In the genomic region with DNA sequence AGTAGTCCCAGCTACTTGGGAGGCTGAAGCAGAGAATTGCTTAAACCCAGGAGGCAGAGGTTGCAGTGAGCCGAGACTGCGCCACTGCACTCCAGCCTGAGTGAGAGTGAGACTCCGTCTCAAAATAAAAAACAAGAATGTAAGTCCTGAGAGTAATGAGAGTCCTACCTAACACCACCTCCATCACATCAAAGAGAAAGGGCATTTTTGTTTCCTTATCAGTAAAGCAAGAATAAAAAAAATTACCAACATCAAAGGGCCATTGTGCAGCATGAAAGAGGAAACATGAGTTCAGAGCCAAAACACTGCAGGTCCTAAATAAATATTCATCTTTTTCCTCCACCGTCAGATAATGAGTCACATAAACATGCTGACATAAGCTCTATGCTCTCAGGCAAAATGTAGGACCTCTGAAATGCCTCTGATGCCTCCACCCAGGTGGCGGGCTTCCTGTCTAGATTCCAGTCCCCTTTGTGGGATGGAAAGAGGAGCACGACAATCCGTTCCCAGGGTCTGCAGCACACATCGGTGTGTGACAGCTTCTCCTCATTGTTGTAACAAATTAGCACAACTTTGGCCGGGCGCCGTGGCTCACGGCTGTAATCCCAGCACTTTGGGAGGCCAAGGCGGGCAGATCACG, we compare ENCODE assay signal across 1 cellular context.
TF ChIP-seq lines count a peak whose summit lies in the region.

No MANE protein-coding gene starts in this region.

TF ChIP-seq in GM23338, 12 proteins besides CTCF, POLR2A, EP300 and RAD21 (continued from another document):
- TF ChIP-seq, protein P1, sequence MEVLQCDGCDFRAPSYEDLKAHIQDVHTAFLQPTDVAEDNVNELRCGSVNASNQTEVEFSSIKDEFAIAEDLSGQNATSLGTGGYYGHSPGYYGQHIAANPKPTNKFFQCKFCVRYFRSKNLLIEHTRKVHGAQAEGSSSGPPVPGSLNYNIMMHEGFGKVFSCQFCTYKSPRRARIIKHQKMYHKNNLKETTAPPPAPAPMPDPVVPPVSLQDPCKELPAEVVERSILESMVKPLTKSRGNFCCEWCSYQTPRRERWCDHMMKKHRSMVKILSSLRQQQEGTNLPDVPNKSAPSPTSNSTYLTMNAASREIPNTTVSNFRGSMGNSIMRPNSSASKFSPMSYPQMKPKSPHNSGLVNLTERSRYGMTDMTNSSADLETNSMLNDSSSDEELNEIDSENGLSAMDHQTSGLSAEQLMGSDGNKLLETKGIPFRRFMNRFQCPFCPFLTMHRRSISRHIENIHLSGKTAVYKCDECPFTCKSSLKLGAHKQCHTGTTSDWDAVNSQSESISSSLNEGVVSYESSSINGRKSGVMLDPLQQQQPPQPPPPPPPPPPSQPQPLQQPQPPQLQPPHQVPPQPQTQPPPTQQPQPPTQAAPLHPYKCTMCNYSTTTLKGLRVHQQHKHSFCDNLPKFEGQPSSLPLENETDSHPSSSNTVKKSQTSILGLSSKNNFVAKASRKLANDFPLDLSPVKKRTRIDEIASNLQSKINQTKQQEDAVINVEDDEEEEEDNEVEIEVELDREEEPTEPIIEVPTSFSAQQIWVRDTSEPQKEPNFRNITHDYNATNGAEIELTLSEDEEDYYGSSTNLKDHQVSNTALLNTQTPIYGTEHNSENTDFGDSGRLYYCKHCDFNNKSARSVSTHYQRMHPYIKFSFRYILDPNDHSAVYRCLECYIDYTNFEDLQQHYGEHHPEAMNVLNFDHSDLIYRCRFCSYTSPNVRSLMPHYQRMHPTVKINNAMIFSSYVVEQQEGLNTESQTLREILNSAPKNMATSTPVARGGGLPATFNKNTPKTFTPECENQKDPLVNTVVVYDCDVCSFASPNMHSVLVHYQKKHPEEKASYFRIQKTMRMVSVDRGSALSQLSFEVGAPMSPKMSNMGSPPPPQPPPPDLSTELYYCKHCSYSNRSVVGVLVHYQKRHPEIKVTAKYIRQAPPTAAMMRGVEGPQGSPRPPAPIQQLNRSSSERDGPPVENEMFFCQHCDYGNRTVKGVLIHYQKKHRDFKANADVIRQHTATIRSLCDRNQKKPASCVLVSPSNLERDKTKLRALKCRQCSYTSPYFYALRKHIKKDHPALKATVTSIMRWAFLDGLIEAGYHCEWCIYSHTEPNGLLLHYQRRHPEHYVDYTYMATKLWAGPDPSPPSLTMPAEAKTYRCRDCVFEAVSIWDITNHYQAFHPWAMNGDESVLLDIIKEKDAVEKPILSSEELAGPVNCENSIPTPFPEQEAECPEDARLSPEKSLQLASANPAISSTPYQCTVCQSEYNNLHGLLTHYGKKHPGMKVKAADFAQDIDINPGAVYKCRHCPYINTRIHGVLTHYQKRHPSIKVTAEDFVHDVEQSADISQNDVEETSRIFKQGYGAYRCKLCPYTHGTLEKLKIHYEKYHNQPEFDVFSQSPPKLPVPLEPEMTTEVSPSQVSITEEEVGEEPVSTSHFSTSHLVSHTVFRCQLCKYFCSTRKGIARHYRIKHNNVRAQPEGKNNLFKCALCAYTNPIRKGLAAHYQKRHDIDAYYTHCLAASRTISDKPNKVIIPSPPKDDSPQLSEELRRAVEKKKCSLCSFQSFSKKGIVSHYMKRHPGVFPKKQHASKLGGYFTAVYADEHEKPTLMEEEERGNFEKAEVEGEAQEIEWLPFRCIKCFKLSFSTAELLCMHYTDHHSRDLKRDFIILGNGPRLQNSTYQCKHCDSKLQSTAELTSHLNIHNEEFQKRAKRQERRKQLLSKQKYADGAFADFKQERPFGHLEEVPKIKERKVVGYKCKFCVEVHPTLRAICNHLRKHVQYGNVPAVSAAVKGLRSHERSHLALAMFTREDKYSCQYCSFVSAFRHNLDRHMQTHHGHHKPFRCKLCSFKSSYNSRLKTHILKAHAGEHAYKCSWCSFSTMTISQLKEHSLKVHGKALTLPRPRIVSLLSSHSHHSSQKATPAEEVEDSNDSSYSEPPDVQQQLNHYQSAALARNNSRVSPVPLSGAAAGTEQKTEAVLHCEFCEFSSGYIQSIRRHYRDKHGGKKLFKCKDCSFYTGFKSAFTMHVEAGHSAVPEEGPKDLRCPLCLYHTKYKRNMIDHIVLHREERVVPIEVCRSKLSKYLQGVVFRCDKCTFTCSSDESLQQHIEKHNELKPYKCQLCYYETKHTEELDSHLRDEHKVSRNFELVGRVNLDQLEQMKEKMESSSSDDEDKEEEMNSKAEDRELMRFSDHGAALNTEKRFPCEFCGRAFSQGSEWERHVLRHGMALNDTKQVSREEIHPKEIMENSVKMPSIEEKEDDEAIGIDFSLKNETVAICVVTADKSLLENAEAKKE (CRISPR knock-in tag; IDR thresholded peaks at IDR 0.05) = no peak
- TF ChIP-seq EZH2phosphoT487 (IDR thresholded peaks at IDR 0.05; ENCODE audit: unreplicated experiment) (no peak), ZNF331 (CRISPR knock-in tag; IDR thresholded peaks at IDR 0.05; ENCODE audit: low read depth) (no peak), ETS1 (IDR thresholded peaks at IDR 0.05) (no peak), CREB1 (CRISPR knock-in tag; IDR thresholded peaks at IDR 0.05; ENCODE audit: low read depth) (no peak), EZH2 (IDR thresholded peaks at IDR 0.05; ENCODE audit: low read depth, unreplicated experiment) (no peak), POLR2AphosphoS5 (IDR thresholded peaks at IDR 0.05; ENCODE audit: low read depth) (no peak), NANOG (IDR thresholded peaks at IDR 0.05; ENCODE audit: borderline replicate concordance) (no peak), JUNB (IDR thresholded peaks at IDR 0.05; ENCODE audit: unreplicated experiment) (no peak)
- TF ChIP-seq, protein P2, sequence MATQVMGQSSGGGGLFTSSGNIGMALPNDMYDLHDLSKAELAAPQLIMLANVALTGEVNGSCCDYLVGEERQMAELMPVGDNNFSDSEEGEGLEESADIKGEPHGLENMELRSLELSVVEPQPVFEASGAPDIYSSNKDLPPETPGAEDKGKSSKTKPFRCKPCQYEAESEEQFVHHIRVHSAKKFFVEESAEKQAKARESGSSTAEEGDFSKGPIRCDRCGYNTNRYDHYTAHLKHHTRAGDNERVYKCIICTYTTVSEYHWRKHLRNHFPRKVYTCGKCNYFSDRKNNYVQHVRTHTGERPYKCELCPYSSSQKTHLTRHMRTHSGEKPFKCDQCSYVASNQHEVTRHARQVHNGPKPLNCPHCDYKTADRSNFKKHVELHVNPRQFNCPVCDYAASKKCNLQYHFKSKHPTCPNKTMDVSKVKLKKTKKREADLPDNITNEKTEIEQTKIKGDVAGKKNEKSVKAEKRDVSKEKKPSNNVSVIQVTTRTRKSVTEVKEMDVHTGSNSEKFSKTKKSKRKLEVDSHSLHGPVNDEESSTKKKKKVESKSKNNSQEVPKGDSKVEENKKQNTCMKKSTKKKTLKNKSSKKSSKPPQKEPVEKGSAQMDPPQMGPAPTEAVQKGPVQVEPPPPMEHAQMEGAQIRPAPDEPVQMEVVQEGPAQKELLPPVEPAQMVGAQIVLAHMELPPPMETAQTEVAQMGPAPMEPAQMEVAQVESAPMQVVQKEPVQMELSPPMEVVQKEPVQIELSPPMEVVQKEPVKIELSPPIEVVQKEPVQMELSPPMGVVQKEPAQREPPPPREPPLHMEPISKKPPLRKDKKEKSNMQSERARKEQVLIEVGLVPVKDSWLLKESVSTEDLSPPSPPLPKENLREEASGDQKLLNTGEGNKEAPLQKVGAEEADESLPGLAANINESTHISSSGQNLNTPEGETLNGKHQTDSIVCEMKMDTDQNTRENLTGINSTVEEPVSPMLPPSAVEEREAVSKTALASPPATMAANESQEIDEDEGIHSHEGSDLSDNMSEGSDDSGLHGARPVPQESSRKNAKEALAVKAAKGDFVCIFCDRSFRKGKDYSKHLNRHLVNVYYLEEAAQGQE (IDR thresholded peaks at IDR 0.05; ENCODE audit: unreplicated experiment) = no peak
